ENCODE assay signal across 16 cellular contexts in genomic region chr12:29735604-29736003, GRCh38. TPM values are rescaled to one million over a fixed set of nuclear protein-coding genes. Genes with fewer than 3 reads are reported as not detected.
A peak's percentile ranks its signal among the peaks of the same experiment; 100 is the strongest.
DNase-seq lines count a peak whose midpoint lies in the region; ATAC-seq and TF ChIP-seq lines count a peak whose summit lies in the region.
"Had no signal": no experiment of that assay in that cellular context is flagged by ENCODE, and none has a peak within 500 bp of the region (broad histone marks: within the 10 kb centered on the region; RNA-seq: fewer than 3 reads in every experiment).

No MANE protein-coding gene starts in this region.

- no peak for ATAC-seq in Right ventricle myocardium inferior
- ATAC-seq: GM12878, HCT116 had no signal

- H3K36me3 ChIP-seq in left ventricle myocardium inferior: peaks cover 17% of the 10 kb centered on the region
- peaks cover 0 to 10% (median 5%) of the 10 kb centered on the region in 3 donors for H3K36me3 ChIP-seq in tibial artery

- no peak overlapping the region for H3K4me3 ChIP-seq in left ventricle myocardium inferior
- H3K4me3 ChIP-seq in tibial artery: no peak overlapping the region
- H3K4me3 ChIP-seq: GM12878, GM23248 had no signal

- intact Hi-C loops in left ventricle myocardium inferior (cut with micrococcal nuclease): no loop called here
- intact Hi-C loops in Right ventricle myocardium inferior (cut with DNase I): loop anchor here (5.0 kb wide), 1 partner anchor 173 kb away; no protein-coding TSS in a partner anchor
- intact Hi-C loops in tibial artery (cut with DNase I; ENCODE audit: low total_unique reads): no loop called here

- H3K9me3 ChIP-seq in left ventricle myocardium inferior (replicated peaks) (no peaks in the 10 kb centered on the region), tibial artery (no peaks in the 10 kb centered on the region)

- peak overlapping the region; percentile 83 for H3K27ac ChIP-seq in left ventricle myocardium inferior (replicated peaks)
- peak overlapping the region; percentile 78 for H3K27ac ChIP-seq in VCaP
- peak overlapping the region; percentile 65 to 72 for H3K27ac ChIP-seq in tibial artery
- H3K27ac ChIP-seq: GM23248 had no signal

- H3K4me1 ChIP-seq in left ventricle myocardium inferior (peaks cover 99% of the 10 kb centered on the region), tibial artery (peaks cover 0 to 100% (median 51%) of the 10 kb centered on the region in 4 donors)

- no peaks in the 10 kb centered on the region for H3K27me3 ChIP-seq in left ventricle myocardium inferior (ENCODE audit: low read depth)
- H3K27me3 ChIP-seq in tibial artery: no peaks in the 10 kb centered on the region

- DNase-seq in left ventricle myocardium inferior: no peak
- DNase-seq in Right ventricle myocardium inferior (ENCODE audit: missing footprints): no peak
- peak; percentile 37 for DNase-seq in putamen (ENCODE audit: low spot score)
- no peak for DNase-seq in tibial artery
- no peak for DNase-seq in NCI-H2081 treated with DMSO at 0.1 percent for 48 hours (lab: John Stamatoyannopoulos, UW)
- DNase-seq in activated naive CD4-positive, alpha-beta T cell treated with anti-CD3 and anti-CD28 coated beads, Interleukin-2, amount 50 U/mL, for 16 hours: no peak
- DNase-seq: C1 segment of cervical spinal cord; Calu3; CD4-positive, alpha-beta T cell; DMS 273 treated with DMSO at 0.1 percent for 48 hours; GM23248 had no signal

- TF ChIP-seq CTCF in left ventricle myocardium inferior (IDR thresholded peaks at IDR 0.05; ENCODE audit: borderline replicate concordance) (no peak), VCaP (conservative IDR thresholded peaks at IDR 0.05) (no peak), tibial artery (IDR thresholded peaks at IDR 0.05) (no peak)

RNA-seq across cellular contexts. Expression of gene TMTC1, which starts 48.1 kb away (rescaled TPM):
- total RNA-seq in left ventricle myocardium inferior (38.4 TPM), Right ventricle myocardium inferior (33.8 TPM)
- total RNA-seq: B cell; CD4-positive, alpha-beta T cell; G401 had no signal
